In genomic region chr4:85448880-85449763, GRCh38 we compare ENCODE assay signal across 16 cellular contexts. TPM values are rescaled to one million over a fixed set of nuclear protein-coding genes. Genes with fewer than 3 reads are reported as not detected.
DNase-seq lines count a peak whose midpoint lies in the region; ATAC-seq, FAIRE-seq and TF ChIP-seq lines count a peak whose summit lies in the region.
"Had no signal": no experiment of that assay in that cellular context is flagged by ENCODE, and none has a peak within 500 bp of the region (broad histone marks: within the 10 kb centered on the region; RNA-seq: fewer than 3 reads in every experiment).

No MANE protein-coding gene starts in this region.

- CTCF ChIA-PET in H1 (lab: Charles Lee; ENCODE audit: partially characterized antibody), result interaction anchor here (0.5 to 0.7 kb wide), 2 partner anchors 9 to 163 kb away, joined by 3 read pairs; no protein-coding TSS in a partner anchor

- H3K9me2 ChIP-seq in MM.1S (replicated peaks; ENCODE audit: insufficient read depth, low read length), result no peaks in the 10 kb centered on the region

- no peak overlapping the region for H3K56ac ChIP-seq in H1 (replicated peaks; ENCODE audit: insufficient read length, low read depth, low read length)

- H3K4me2 ChIP-seq in H1 (ENCODE audit: insufficient read depth in 1 of 2, low read depth in 2 of 2, low read length in 2 of 2), result no peak overlapping the region
- H3K4me2 ChIP-seq in MM.1S (ENCODE audit: low read depth, low read length), result no peak overlapping the region

- H3K27ac ChIP-seq in H1 (ENCODE audit: low read depth, low read length), result no peak overlapping the region
- H3K27ac ChIP-seq in MM.1S (ENCODE audit: low read length), result no peak overlapping the region
- H3K27ac ChIP-seq: sigmoid colon had no signal

- no peak overlapping the region for H3K23ac ChIP-seq in H1 (ENCODE audit: insufficient read length)

- no peak overlapping the region for H3K4ac ChIP-seq in H1 (replicated peaks; ENCODE audit: insufficient read length, low read depth, low read length)

- H3K23me2 ChIP-seq in H1 (ENCODE audit: low read depth, low read length), result no peaks in the 10 kb centered on the region

- no peak overlapping the region for H2BK12ac ChIP-seq in H1 (ENCODE audit: low read depth, low read length)

- H4K20me1 ChIP-seq in H1 (replicated peaks in 1 of 2; ENCODE audit: control insufficient read depth in 1 of 2, insufficient read depth in 2 of 2, low read length in 2 of 2) (no peaks in the 10 kb centered on the region), MM.1S (ENCODE audit: insufficient read depth, low read length) (no peaks in the 10 kb centered on the region)

- H3F3A ChIP-seq in MM.1S (ENCODE audit: insufficient read depth, low read length), result no peaks in the 10 kb centered on the region

- H4K8ac ChIP-seq in H1 (ENCODE audit: extremely low read depth, insufficient read depth, low read length), result no peak overlapping the region

- H4K91ac ChIP-seq in H1 (replicated peaks; ENCODE audit: insufficient read length, low read length), result no peak overlapping the region

- no peaks in the 10 kb centered on the region for H3K79me1 ChIP-seq in H1 (ENCODE audit: low read depth, low read length)

- WGBS in H1 (ENCODE audit: extremely low coverage in 1 of 2, insufficient coverage in 1 of 2, insufficient read length in 1 of 2, insufficient replicate concordance in 2 of 2, low coverage in 1 of 2, low lambda C conversion rate in 2 of 2, missing lambda C conversion rate in 1 of 2), 2 experiments, result 88% methylated on average over 5 of the region's 5 CpGs; no CpG with 5 or more reads in 1 of the 2 experiments

- H3K36me3 ChIP-seq in H1 (ENCODE audit: control insufficient read depth in 2 of 4, insufficient read depth in 4 of 4, low read length in 3 of 4), result no peaks in the 10 kb centered on the region
- H3K36me3 ChIP-seq in MM.1S (replicated peaks; ENCODE audit: insufficient read depth, low read length), result no peaks in the 10 kb centered on the region
- H3K36me3 ChIP-seq: BE2C, sigmoid colon had no signal

- H2AFZ ChIP-seq in H1 (ENCODE audit: low read length), result 0 out of 2 replicates have a peak overlapping the region, but pooled peaks have one; percentile 49
- no peak overlapping the region for H2AFZ ChIP-seq in MM.1S (ENCODE audit: low read length)

- no peak overlapping the region for H2BK5ac ChIP-seq in H1 (ENCODE audit: low read depth, low read length)

- H3K9me3 ChIP-seq in H1 (ENCODE audit: insufficient read depth in 2 of 2, low read depth in 1 of 2, low read length in 1 of 2) (no peaks in the 10 kb centered on the region), MM.1S (replicated peaks; ENCODE audit: insufficient read depth, low read length) (no peaks in the 10 kb centered on the region)
- H3K9me3 ChIP-seq: BE2C, sigmoid colon had no signal

- DNase-seq in H1 (ENCODE audit: low read depth in 1 of 2, low spot score in 2 of 2) (no peak), omental fat pad (ENCODE audit: low spot score) (no peak), MM.1S (no peak), dedifferentiated amniotic fluid mesenchymal stem cell (ENCODE audit: extremely low spot score) (no peak), SKM-1 (lab: John Stamatoyannopoulos, UW; ENCODE audit: unreplicated experiment) (no peak)
- DNase-seq: BE2C; DMS153; effector memory CD8-positive, alpha-beta T cell; sigmoid colon; stimulated activated CD4-positive, alpha-beta T cell treated with anti-CD3 and anti-CD28 coated beads, Interleukin-4, amount 100 ng/mL, for 4 hours; SW 1271 had no signal

- H4K5ac ChIP-seq in H1 (ENCODE audit: insufficient read length, low read depth, low read length), result no peak overlapping the region

- no peaks in the 10 kb centered on the region; a peak in 1 of 7 replicates for H3K4me1 ChIP-seq in H1 (replicated peaks in 1 of 4; ENCODE audit: control insufficient read depth in 3 of 4, insufficient read depth in 4 of 4, low read length in 3 of 4)
- no peaks in the 10 kb centered on the region for H3K4me1 ChIP-seq in MM.1S (ENCODE audit: low read length)

- H3K9ac ChIP-seq in H1 (replicated peaks in 1 of 4; ENCODE audit: extremely low read depth in 1 of 4, low read depth in 3 of 4, low read length in 3 of 4) (no peak overlapping the region), MM.1S (ENCODE audit: low read length) (no peak overlapping the region)

- TF ChIP-seq EP300 in H1 (IDR thresholded peaks at IDR 0.05; ENCODE audit: borderline replicate concordance in 1 of 2, low read depth in 2 of 2, low read length in 2 of 2), result no peak

- TF ChIP-seq CTCF in H1 (IDR thresholded peaks at IDR 0.05; ENCODE audit: control extremely low read depth in 1 of 3, insufficient read depth in 1 of 3, low read depth in 1 of 3, low read length in 3 of 3) (no peak), omental fat pad (IDR thresholded peaks at IDR 0.05) (no peak), MM.1S (IDR thresholded peaks at IDR 0.05; ENCODE audit: low read length) (no peak)

- no peak for TF ChIP-seq POLR2A in H1 (IDR thresholded peaks at IDR 0.05; ENCODE audit: control extremely low read depth in 1 of 2, low read depth in 2 of 2, low read length in 2 of 2)

- POLR2A ChIA-PET in H1 (lab: Charles Lee; ENCODE audit: partially characterized antibody), result no interaction called here

- H2BK15ac ChIP-seq in H1 (ENCODE audit: low read length), result no peak overlapping the region

- H3K27me3 ChIP-seq in H1 (replicated peaks in 1 of 4; ENCODE audit: control insufficient read depth in 3 of 4, extremely low read depth in 1 of 4, insufficient read depth in 3 of 4, low read length in 3 of 4), result no peaks in the 10 kb centered on the region
- no peaks in the 10 kb centered on the region for H3K27me3 ChIP-seq in MM.1S (replicated peaks; ENCODE audit: insufficient read depth, low read length)
- H3K27me3 ChIP-seq: BE2C, sigmoid colon had no signal

- ATAC-seq in GM18867 (IDR thresholded peaks at IDR 0.05; ENCODE audit: unreplicated experiment) (peak; percentile 84), GM21717 (IDR thresholded peaks at IDR 0.05; ENCODE audit: unreplicated experiment) (peak; percentile 78), HG03432 (IDR thresholded peaks at IDR 0.05; ENCODE audit: unreplicated experiment) (peak; percentile 69), omental fat pad (ENCODE audit: low FRiP score) (no peak)
- ATAC-seq: effector memory CD8-positive, alpha-beta T cell; stimulated activated effector memory CD8-positive, alpha-beta T cell treated with anti-CD3 and anti-CD28 coated beads, Interleukin-12 subunit alpha, Interleukin-12 subunit beta, amount 100 ng/mL, for 72 hours had no signal

- H3K18ac ChIP-seq in H1 (ENCODE audit: extremely low read depth, low read length), result no peak overlapping the region

- H3K14ac ChIP-seq in H1 (ENCODE audit: insufficient read length), result no peak overlapping the region

- no peak for TF ChIP-seq RAD21 in H1 (IDR thresholded peaks at IDR 0.05 in 1 of 2, conservative IDR thresholded peaks at IDR 0.05 in 1 of 2; ENCODE audit: low read depth in 2 of 2, low read length in 2 of 2)

- H2AK5ac ChIP-seq in H1 (ENCODE audit: low read depth, low read length), result no peak overlapping the region

- no peak for FAIRE-seq in H1 (lab: Jason Lieb, UNC)

- no peak overlapping the region for H2BK20ac ChIP-seq in H1 (ENCODE audit: low read length)

- no peak overlapping the region for H3K4me3 ChIP-seq in H1 (ENCODE audit: extremely low read depth in 1 of 4, insufficient read depth in 2 of 4, low read depth in 3 of 4, low read length in 4 of 4)
- no peak overlapping the region for H3K4me3 ChIP-seq in MM.1S (ENCODE audit: low read length)
- H3K4me3 ChIP-seq: lung, sigmoid colon had no signal

- no peak overlapping the region for H2BK120ac ChIP-seq in H1 (replicated peaks; ENCODE audit: low read depth, low read length)

- H3K79me2 ChIP-seq in H1 (ENCODE audit: control insufficient read depth in 1 of 2, insufficient read depth in 2 of 2, low read length in 2 of 2) (no peaks in the 10 kb centered on the region), MM.1S (ENCODE audit: low read length) (no peaks in the 10 kb centered on the region)

TF ChIP-seq in H1, 55 proteins besides CTCF, POLR2A, EP300 and RAD21:
- TF ChIP-seq FOSL1 (IDR thresholded peaks at IDR 0.05; ENCODE audit: insufficient read depth, low read depth, low read length) (no peak), KDM4A (IDR thresholded peaks at IDR 0.05; ENCODE audit: low read depth, low read length, severe bottlenecking) (no peak), JUN (IDR thresholded peaks at IDR 0.05; ENCODE audit: low read depth, low read length) (no peak), KDM1A (IDR thresholded peaks at IDR 0.05; ENCODE audit: borderline replicate concordance, low read length) (no peak), JUND (IDR thresholded peaks at IDR 0.05; ENCODE audit: low read length) (no peak), NANOG (IDR thresholded peaks at IDR 0.05; ENCODE audit: insufficient read depth, low read depth, low read length, poor library complexity, severe bottlenecking) (no peak), SRF (IDR thresholded peaks at IDR 0.05; ENCODE audit: low read depth, low read length) (no peak)
TF ChIP-seq in H1: peak in this region for 0.

RNA-seq across cellular contexts. Expression of gene ARHGAP24, which starts 25.8 kb away (rescaled TPM):
- total RNA-seq in H1 (2021; fragmentation: NEBNext Ultra II Directional; extraction: Animal tissue kit (Norgen Biotek cat#: 25700)), result 0.31 and 0.50 TPM in 2 replicates
- 0.08 and 0.09 TPM in 2 replicates for polyA plus RNA-seq in H1 (2011; rRNA removed)
- 0.32 TPM for polyA plus RNA-seq in H1 (2011; cell fraction: cytosol; rRNA removed)
- 0.21 TPM for polyA plus RNA-seq in H1 (2011; cell fraction: nucleus; rRNA removed)
- polyA plus RNA-seq in H1 (2012, experiment 1 of 2), result 0.31 to 0.69 TPM (median 0.46 TPM) in 4 replicates
- polyA plus RNA-seq in H1 (2012, experiment 2 of 2), result not detected
- polyA plus RNA-seq in H1 (2013, experiment 1 of 2), result 0.16 TPM
- 0.24 TPM for polyA plus RNA-seq in H1 (2013, experiment 2 of 2)
- 0.78 and 1.1 TPM in 2 replicates for polyA minus RNA-seq in H1 (2011; rRNA and poly(A)+ RNA removed)
- not detected for polyA minus RNA-seq in H1 (2011; cell fraction: cytosol; rRNA and poly(A)+ RNA removed)
- polyA minus RNA-seq in H1 (2011; cell fraction: nucleus; rRNA and poly(A)+ RNA removed), result 2.5 TPM
- total RNA-seq in omental fat pad, result 10 to 100 TPM; 42.3 to 57.2 (median 52.8) TPM

Comparison
In these comparisons a context has a peak if more than half of its experiments do, and no peak if none do; other contexts are left out.
1. RNA of gene ARHGAP24, which starts 25.8 kb away (total RNA-seq): 42.3 to 57.2 TPM in omental fat pad; 0.31 to 0.50 TPM in H1; every median in the first group is over 10 times any median in the second.